Comparison of ENCODE assay signal across 21 cellular contexts in genomic region chr5:150598821-150599273, GRCh38. TPM values are rescaled to one million over a fixed set of nuclear protein-coding genes. Genes with fewer than 3 reads are reported as not detected.
DNase-seq lines count a peak whose midpoint lies in the region; ATAC-seq and TF ChIP-seq lines count a peak whose summit lies in the region.
"Had no signal": no experiment of that assay in that cellular context is flagged by ENCODE, and none has a peak within 500 bp of the region (broad histone marks: within the 10 kb centered on the region; RNA-seq: fewer than 3 reads in every experiment).

No MANE protein-coding gene starts in this region.

- no peaks in the 10 kb centered on the region for H3K36me3 Mint-ChIP-seq in nephron (ENCODE audit: low read depth)
- H3K36me3 Mint-ChIP-seq: activated CD4-positive, alpha-beta memory T cell treated with anti-CD3 and anti-CD28 coated beads for 36 hours; CD8-positive, alpha-beta memory T cell; WTC11 had no signal

- H3K4me1 ChIP-seq in SJCRH30, result peaks cover 57% of the 10 kb centered on the region
- peaks cover 0 to 96% (median 70%) of the 10 kb centered on the region in 4 donors for H3K4me1 ChIP-seq in tibial artery

- H3K9me3 Mint-ChIP-seq in nephron, result no peaks in the 10 kb centered on the region
- H3K9me3 Mint-ChIP-seq: activated CD4-positive, alpha-beta memory T cell treated with anti-CD3 and anti-CD28 coated beads for 36 hours; CD8-positive, alpha-beta memory T cell; dendritic cell treated with granulocyte-macrophage colony-stimulating factor and Interleukin-4, amounts not matched to agents 40 ng/mL and 50 ng/mL, for 4 days; T-helper 2 cell treated with Interferon-gamma antibody and Interleukin-4, amounts not matched to agents 5 μg/mL and 100 μg/mL, for 36 hours; WTC11 had no signal

- no peak overlapping the region for H3K4me3 ChIP-seq in SJCRH30
- H3K4me3 ChIP-seq in tibial artery, result no peak overlapping the region
- no peak overlapping the region for H3K4me3 ChIP-seq in dorsolateral prefrontal cortex
- H3K4me3 ChIP-seq: gastroesophageal sphincter had no signal

- intact Hi-C loops in tibial artery (cut with DNase I; ENCODE audit: low total_unique reads) (no loop called here), dorsolateral prefrontal cortex (cut with DNase I) (no loop called here)

- H3K27me3 Mint-ChIP-seq in nephron (ENCODE audit: low read depth), result no peaks in the 10 kb centered on the region
- H3K27me3 Mint-ChIP-seq: activated CD4-positive, alpha-beta memory T cell treated with anti-CD3 and anti-CD28 coated beads for 36 hours; dendritic cell treated with granulocyte-macrophage colony-stimulating factor and Interleukin-4, amounts not matched to agents 40 ng/mL and 50 ng/mL, for 4 days had no signal

- H3K27me3 ChIP-seq in SJCRH30 (no peaks in the 10 kb centered on the region), tibial artery (no peaks in the 10 kb centered on the region), dorsolateral prefrontal cortex (no peaks in the 10 kb centered on the region)
- H3K27me3 ChIP-seq: gastroesophageal sphincter had no signal

- peak overlapping the region; percentile 79 to 99 (median 97) for H3K27ac Mint-ChIP-seq in nephron
- H3K27ac Mint-ChIP-seq: activated CD4-positive, alpha-beta memory T cell treated with anti-CD3 and anti-CD28 coated beads for 36 hours; CD8-positive, alpha-beta memory T cell; dendritic cell treated with granulocyte-macrophage colony-stimulating factor and Interleukin-4, amounts not matched to agents 40 ng/mL and 50 ng/mL, for 4 days; T-helper 2 cell treated with Interferon-gamma antibody and Interleukin-4, amounts not matched to agents 5 μg/mL and 100 μg/mL, for 36 hours; WTC11 had no signal

- peak overlapping the region in 2 of 3 experiments; percentile 28 to 88 for H3K4me3 Mint-ChIP-seq in nephron
- H3K4me3 Mint-ChIP-seq: activated CD4-positive, alpha-beta memory T cell treated with anti-CD3 and anti-CD28 coated beads for 36 hours; CD8-positive, alpha-beta memory T cell; dendritic cell treated with granulocyte-macrophage colony-stimulating factor and Interleukin-4, amounts not matched to agents 40 ng/mL and 50 ng/mL, for 4 days; T-helper 2 cell treated with Interferon-gamma antibody and Interleukin-4, amounts not matched to agents 5 μg/mL and 100 μg/mL, for 36 hours; WTC11 had no signal

- TF ChIP-seq CTCF in nephron (IDR thresholded peaks at IDR 0.05; ENCODE audit: unreplicated experiment in 3 of 3) (no peak), tibial artery (IDR thresholded peaks at IDR 0.05) (no peak), dorsolateral prefrontal cortex (IDR thresholded peaks at IDR 0.05 in 54 of 56, conservative IDR thresholded peaks at IDR 0.05 in 2 of 56; ENCODE audit: low read depth in 1 of 56, partially characterized antibody in 56 of 56) (no peak)

- ATAC-seq in esophagus mucosa (peak; percentile 69), HG02588 (IDR thresholded peaks at IDR 0.05; ENCODE audit: unreplicated experiment) (no peak), HG03571 (IDR thresholded peaks at IDR 0.05; ENCODE audit: unreplicated experiment) (no peak)
- ATAC-seq: gastroesophageal sphincter, HCT116, sciatic nerve, WTC11 had no signal

- peaks cover 82% of the 10 kb centered on the region for H3K4me1 Mint-ChIP-seq in nephron
- H3K4me1 Mint-ChIP-seq: CD8-positive, alpha-beta memory T cell had no signal

- no peaks in the 10 kb centered on the region for H3K36me3 ChIP-seq in SJCRH30
- H3K36me3 ChIP-seq in tibial artery, result no peaks in the 10 kb centered on the region
- H3K36me3 ChIP-seq: gastroesophageal sphincter had no signal

- no peaks in the 10 kb centered on the region for H3K9me3 ChIP-seq in SJCRH30 (replicated peaks)
- no peaks in the 10 kb centered on the region for H3K9me3 ChIP-seq in tibial artery
- H3K9me3 ChIP-seq: gastroesophageal sphincter had no signal

- H3K27ac ChIP-seq in SJCRH30, result peak overlapping the region; percentile 9; the same call in 1 of the 2 replicates
- H3K27ac ChIP-seq in tibial artery, result peak overlapping the region; percentile 86 to 100
- no peak overlapping the region for H3K27ac ChIP-seq in dorsolateral prefrontal cortex

- DNase-seq in SJCRH30, result peak; percentile 42
- no peak for DNase-seq in tibial artery
- no peak for DNase-seq in dorsolateral prefrontal cortex
- DNase-seq in stimulated activated CD4-positive, alpha-beta T cell treated with anti-CD3 and anti-CD28 coated beads, Interleukin-12 subunit alpha, Interleukin-12 subunit beta, amount 100 ng/mL, for 4 hours, result no peak
- DNase-seq: activated CD4-positive, alpha-beta memory T cell treated with anti-CD3 and anti-CD28 coated beads for 36 hours; activated naive CD4-positive, alpha-beta T cell treated with anti-CD3 and anti-CD28 coated beads, Interleukin-2, amount 50 U/mL, for 16 hours; DMS79 treated with DMSO at 0.1 percent for 48 hours; MM.1S; occipital lobe had no signal

RNA-seq across cellular contexts. Expression of gene SYNPO, which starts 41.6 kb away (rescaled TPM):
- 2.3 and 3.2 TPM in 2 replicates for total RNA-seq in SJCRH30 (2014; rRNA removed; shearing (Covaris generic))
- total RNA-seq in esophagus mucosa (7.8 TPM), dorsolateral prefrontal cortex (100 to 1,000 TPM in 116 of 120 experiments, 10 to 100 TPM in 4; 47.3 to 302 (median 180) TPM)
- total RNA-seq: SK-MEL-5 had no signal

Comparison
In these comparisons a context has a peak if more than half of its experiments do, and no peak if none do; other contexts are left out.
1. DNase-seq: peak in SJCRH30 (2 of 2); none in tibial artery (0 of 2), dorsolateral prefrontal cortex (0 of 10) and stimulated activated CD4-positive, alpha-beta T cell treated with anti-CD3 and anti-CD28 coated beads, Interleukin-12 subunit alpha, Interleukin-12 subunit beta, amount 100 ng/mL, for 4 hours (single experiment).
2. H3K27ac ChIP-seq: peak in SJCRH30 (single experiment) and tibial artery (2 of 2); none in dorsolateral prefrontal cortex (0 of 59).